Comparison of ENCODE assay signal across 17 cellular contexts in the genomic region with DNA sequence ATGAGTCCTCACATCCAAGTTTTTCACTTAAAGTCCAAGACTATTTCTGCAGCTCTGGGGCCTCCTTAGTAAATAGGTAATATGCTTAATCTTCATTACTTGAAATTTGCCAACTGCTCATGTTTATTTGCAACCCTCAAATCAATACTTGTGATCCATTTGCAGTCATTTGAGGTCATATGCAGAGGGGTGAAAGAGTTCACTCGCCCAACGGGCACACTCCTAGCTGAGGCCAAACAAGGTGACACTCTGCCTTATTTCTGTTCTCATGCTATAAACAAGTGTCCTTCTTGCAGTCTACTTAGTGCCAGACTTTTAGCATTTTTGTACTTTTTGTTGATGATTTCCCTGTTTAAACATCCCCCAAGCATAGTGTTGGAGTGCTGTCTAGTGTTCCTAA.
A peak's percentile ranks its signal among the peaks of the same experiment; 100 is the strongest.
DNase-seq lines count a peak whose midpoint lies in the region; ATAC-seq and TF ChIP-seq lines count a peak whose summit lies in the region.
"Had no signal": no experiment of that assay in that cellular context is flagged by ENCODE, and none has a peak within 500 bp of the region (broad histone marks: within the 10 kb centered on the region; RNA-seq: fewer than 3 reads in every experiment).

No MANE protein-coding gene starts in this region.

- WGBS in mesendoderm (ENCODE audit: extremely low coverage, insufficient coverage, low lambda C conversion rate): no CpG with 5 or more reads among the region's 2 CpGs

- H3K4me3 ChIP-seq in left ventricle myocardium inferior (no peak overlapping the region), uterus (no peak overlapping the region), mesendoderm (ENCODE audit: low read length) (no peak overlapping the region)
- H3K4me3 ChIP-seq: BLaER1 had no signal

- H2AK5ac ChIP-seq in mesendoderm (ENCODE audit: low read length): no peak overlapping the region

- H3K79me2 ChIP-seq in mesendoderm (ENCODE audit: control insufficient read depth, insufficient read depth, low read length): no peaks in the 10 kb centered on the region

- H3K27me3 ChIP-seq in left ventricle myocardium inferior (ENCODE audit: low read depth) (no peaks in the 10 kb centered on the region), uterus (no peaks in the 10 kb centered on the region), mesendoderm (ENCODE audit: insufficient read depth, low read length, poor library complexity) (no peaks in the 10 kb centered on the region)
- H3K27me3 ChIP-seq: BLaER1 had no signal

- TF ChIP-seq POLR2A in uterus (IDR thresholded peaks at IDR 0.05): no peak

- no peak overlapping the region for H4K5ac ChIP-seq in mesendoderm (ENCODE audit: low read length)

- H3K56ac ChIP-seq in mesendoderm (ENCODE audit: low read length): no peak overlapping the region

- H3K23ac ChIP-seq in mesendoderm (ENCODE audit: low read length): no peak overlapping the region

- peaks cover 12% of the 10 kb centered on the region for H3K4me1 Mint-ChIP-seq in activated T-helper 17 cell treated with anti-CD3 and anti-CD28 coated beads, Interleukin-2, amount 50 U/mL, for 72 hours
- peaks cover 75% of the 10 kb centered on the region for H3K4me1 Mint-ChIP-seq in osteocyte (ENCODE audit: unreplicated experiment)

- peaks cover 23% of the 10 kb centered on the region for H3K9me3 ChIP-seq in left ventricle myocardium inferior (replicated peaks)
- no peaks in the 10 kb centered on the region for H3K9me3 ChIP-seq in uterus
- H3K9me3 ChIP-seq: BLaER1, Caco-2 had no signal

- H2BK15ac ChIP-seq in mesendoderm (replicated peaks; ENCODE audit: low read depth): no peak overlapping the region

- no peak overlapping the region for H4K8ac ChIP-seq in mesendoderm (ENCODE audit: low read depth, low read length)

- H3K27me3 Mint-ChIP-seq in activated T-helper 17 cell treated with anti-CD3 and anti-CD28 coated beads, Interleukin-2, amount 50 U/mL, for 72 hours: peaks cover 8% of the 10 kb centered on the region
- no peaks in the 10 kb centered on the region for H3K27me3 Mint-ChIP-seq in osteocyte (ENCODE audit: unreplicated experiment)

- no peaks in the 10 kb centered on the region for H3K9me3 Mint-ChIP-seq in activated T-helper 17 cell treated with anti-CD3 and anti-CD28 coated beads, Interleukin-2, amount 50 U/mL, for 72 hours
- H3K9me3 Mint-ChIP-seq in osteocyte (ENCODE audit: unreplicated experiment): peaks cover 17% of the 10 kb centered on the region

- H2BK5ac ChIP-seq in mesendoderm (ENCODE audit: low read length): no peak overlapping the region

- H2BK120ac ChIP-seq in mesendoderm (ENCODE audit: low read depth, low read length): no peak overlapping the region

- peaks cover 3% of the 10 kb centered on the region for H3K36me3 ChIP-seq in left ventricle myocardium inferior
- no peaks in the 10 kb centered on the region for H3K36me3 ChIP-seq in uterus
- H3K36me3 ChIP-seq in mesendoderm (ENCODE audit: control insufficient read depth, insufficient read depth, low read length): no peaks in the 10 kb centered on the region
- H3K36me3 ChIP-seq: BLaER1 had no signal

- DNase-seq in left ventricle myocardium inferior (no peak), left cardiac atrium (no peak), osteocyte (ENCODE audit: extremely low spot score, unreplicated experiment) (no peak), uterus (no peak), mesendoderm (no peak), NCI-H2029 (lab: John Stamatoyannopoulos, UW) (no peak)
- DNase-seq: 8988T; AML-193; Caco-2; CD8-positive, alpha-beta memory T cell; DND-41; GDM1; GOT3; H9 had no signal

- no peaks in the 10 kb centered on the region for H3K36me3 Mint-ChIP-seq in activated T-helper 17 cell treated with anti-CD3 and anti-CD28 coated beads, Interleukin-2, amount 50 U/mL, for 72 hours (ENCODE audit: low read depth)
- H3K36me3 Mint-ChIP-seq in osteocyte (ENCODE audit: unreplicated experiment): peaks cover 3% of the 10 kb centered on the region
- H3K36me3 Mint-ChIP-seq: CD8-positive, alpha-beta memory T cell had no signal

- intact Hi-C loops in left ventricle myocardium inferior (cut with micrococcal nuclease) (no loop called here), left cardiac atrium (cut with DNase I) (loop anchor here in 1 of 2 donors (5.0 kb wide), 1 partner anchor 43 kb away; no protein-coding TSS in a partner anchor), uterus (cut with DNase I; ENCODE audit: low total_unique reads) (no loop called here)

- TF ChIP-seq CTCF in left ventricle myocardium inferior (IDR thresholded peaks at IDR 0.05; ENCODE audit: borderline replicate concordance): no peak
- TF ChIP-seq CTCF in osteocyte (IDR thresholded peaks at IDR 0.05): no peak
- TF ChIP-seq CTCF in uterus (IDR thresholded peaks at IDR 0.05): no peak

- H3K4me1 ChIP-seq in left ventricle myocardium inferior (peaks cover 28% of the 10 kb centered on the region), uterus (peaks cover 0 to 8% of the 10 kb centered on the region in 2 donors), mesendoderm (ENCODE audit: control insufficient read depth, low read depth, low read length) (no peaks in the 10 kb centered on the region)
- H3K4me1 ChIP-seq: Caco-2 had no signal

- no peak overlapping the region for H3K27ac Mint-ChIP-seq in activated T-helper 17 cell treated with anti-CD3 and anti-CD28 coated beads, Interleukin-2, amount 50 U/mL, for 72 hours
- peak overlapping the region; percentile 100 for H3K27ac Mint-ChIP-seq in osteocyte (ENCODE audit: unreplicated experiment)
- H3K27ac Mint-ChIP-seq: CD8-positive, alpha-beta memory T cell; H9 had no signal

- H3K4me3 Mint-ChIP-seq in activated T-helper 17 cell treated with anti-CD3 and anti-CD28 coated beads, Interleukin-2, amount 50 U/mL, for 72 hours: no peak overlapping the region
- H3K4me3 Mint-ChIP-seq in osteocyte (ENCODE audit: unreplicated experiment): no peak overlapping the region
- H3K4me3 Mint-ChIP-seq: CD8-positive, alpha-beta memory T cell; H9 had no signal

- no peak overlapping the region for H3K9ac ChIP-seq in mesendoderm (ENCODE audit: low read length)
- H3K9ac ChIP-seq: BLaER1 had no signal

- H3K4me2 ChIP-seq in mesendoderm (ENCODE audit: low read length): no peak overlapping the region
- H3K4me2 ChIP-seq: BLaER1 had no signal

- no peaks in the 10 kb centered on the region for H3K79me1 ChIP-seq in mesendoderm (ENCODE audit: low read length)

- peak overlapping the region; percentile 92 for H3K27ac ChIP-seq in left ventricle myocardium inferior (replicated peaks)
- H3K27ac ChIP-seq in uterus: peak overlapping the region; percentile 68 to 87
- H3K27ac ChIP-seq in mesendoderm (ENCODE audit: low read depth, low read length): no peak overlapping the region
- H3K27ac ChIP-seq: BLaER1 had no signal

- H3K18ac ChIP-seq in mesendoderm (ENCODE audit: low read length): no peak overlapping the region

- H3K4ac ChIP-seq in mesendoderm (ENCODE audit: low read depth, low read length): no peak overlapping the region

- ATAC-seq in left cardiac atrium (no peak), HG03457 (IDR thresholded peaks at IDR 0.05; ENCODE audit: unreplicated experiment) (no peak)
- peak; percentile 3 for ATAC-seq in activated T-helper 17 cell treated with anti-CD3 and anti-CD28 coated beads, Interleukin-2, amount 50 U/mL, for 72 hours (replicated peaks)
